In the genomic region with DNA sequence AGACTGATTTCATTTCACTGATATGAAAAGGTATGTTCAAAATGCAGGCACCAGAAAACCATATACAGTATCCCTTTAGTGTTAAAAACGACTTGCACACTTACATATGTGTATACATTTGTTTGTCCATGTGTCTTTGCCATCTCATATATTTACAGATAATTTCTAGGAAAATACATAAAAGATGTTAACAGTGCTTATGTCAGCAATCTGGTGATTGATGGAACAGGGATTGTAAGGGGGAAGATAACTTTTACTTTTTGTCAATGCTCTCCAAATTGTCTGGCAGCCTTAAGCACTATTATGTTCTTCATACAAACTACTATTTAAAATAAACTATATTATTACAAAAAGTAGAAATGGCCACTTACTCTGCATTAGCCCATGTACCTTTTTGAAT, we compare ENCODE assay signal across 30 cellular contexts.
"Had no signal": no experiment of that assay in that cellular context is flagged by ENCODE, and none has a peak within 500 bp of the region (broad histone marks: within the 10 kb centered on the region; RNA-seq: fewer than 3 reads in every experiment).

No MANE protein-coding gene starts in this region.

- H3K27me3 ChIP-seq: Peyer's patch had no signal

- DNase-seq: Karpas-422, MM.1S, MV-4-11, NCI-H1092, NCI-H1105, NCI-H1417 treated with DMSO at 0.1 percent for 48 hours, NCI-H1436 treated with DMSO at 0.1 percent for 48 hours, NCI-H1694 treated with DMSO at 0.1 percent for 48 hours, NCI-H1930, NCI-H2029 treated with DMSO at 0.1 percent for 48 hours, NCI-H2081 treated with DMSO at 0.1 percent for 48 hours, NCI-H2107, NCI-H2171, NCI-H226, NCI-H446 treated with DMSO at 0.1 percent for 48 hours, NCI-H510A, NCI-H524, NCI-H526, NCI-H69, NCI-H748 treated with DMSO at 0.1 percent for 48 hours, NCI-H82, PC-9, Peyer's patch, Right ventricle myocardium superior, RPMI8226, SHP77 treated with DMSO at 0.1 percent for 48 hours, SK-N-SH, SW 1271, T-helper 1 cell had no signal

- H3K9ac ChIP-seq: SK-N-SH had no signal

- H3K27ac ChIP-seq: PC-9, Peyer's patch, SJSA1 had no signal

- H3K4me2 ChIP-seq: PC-9, SK-N-SH had no signal

- H3K4me3 ChIP-seq: PC-9, Peyer's patch, SJSA1 had no signal

- H3K4me1 ChIP-seq: Peyer's patch had no signal

- H3K9me3 ChIP-seq: Peyer's patch, SJSA1, SK-N-SH had no signal

- H3K36me3 ChIP-seq: Peyer's patch, SJSA1 had no signal

- H2AFZ ChIP-seq: PC-9 had no signal
